Comparison of ENCODE assay signal across 14 cellular contexts in the genomic region with DNA sequence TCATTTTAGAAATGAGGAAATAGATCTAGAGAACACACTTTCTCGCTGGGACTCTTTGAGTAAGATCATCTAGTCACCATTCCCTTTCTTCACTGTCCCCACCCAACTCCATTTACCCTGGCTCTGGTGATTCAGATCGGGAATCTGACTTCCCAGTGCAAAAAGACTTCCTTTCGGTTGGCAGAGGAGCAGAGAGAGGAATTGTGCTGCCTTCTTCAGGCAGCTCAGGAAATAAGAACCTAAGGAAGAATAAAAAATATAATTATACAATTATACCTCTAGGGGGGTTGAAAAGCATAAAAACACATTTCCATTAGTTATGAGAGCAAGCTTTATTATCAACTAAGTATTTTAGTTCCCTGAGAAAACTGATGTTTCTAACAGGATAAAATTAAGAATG. TPM values are rescaled to one million over a fixed set of nuclear protein-coding genes. Genes with fewer than 3 reads are reported as not detected.
DNase-seq lines count a peak whose midpoint lies in the region; ATAC-seq, FAIRE-seq and TF ChIP-seq lines count a peak whose summit lies in the region.
"Had no signal": no experiment of that assay in that cellular context is flagged by ENCODE, and none has a peak within 500 bp of the region (broad histone marks: within the 10 kb centered on the region; RNA-seq: fewer than 3 reads in every experiment).

No MANE protein-coding gene starts in this region.

- H3K4me3 ChIP-seq in MG63 (no peak overlapping the region), choroid plexus epithelial cell (ENCODE audit: low read depth, low read length) (no peak overlapping the region), skeletal muscle cell (ENCODE audit: low read depth, low read length) (no peak overlapping the region)
- H3K4me3 ChIP-seq: suprapubic skin had no signal

- peak; percentile 64 for TF ChIP-seq CTCF in choroid plexus epithelial cell (conservative IDR thresholded peaks at IDR 0.05; ENCODE audit: low read depth, low read length)

- ATAC-seq in GM21717 (IDR thresholded peaks at IDR 0.05; ENCODE audit: unreplicated experiment): no peak
- ATAC-seq: activated naive CD4-positive, alpha-beta T cell treated with anti-CD3 and anti-CD28 coated beads, Interleukin-2, amount 50 U/mL, for 72 hours had no signal

- peak; percentile 9 for DNase-seq in SIG-M5 treated with dmso at 0.1 percent for 504 hours (lab: John Stamatoyannopoulos, UW; ENCODE audit: unreplicated experiment)
- no peak for DNase-seq in SIG-M5 (lab: John Stamatoyannopoulos, UW)
- peak; percentile 23 for DNase-seq in MG63
- DNase-seq in choroid plexus epithelial cell (ENCODE audit: low read depth): peak; percentile 72
- peak; percentile 25 for DNase-seq in skeletal muscle cell (ENCODE audit: low read depth)
- DNase-seq in frontal cortex (ENCODE audit: low spot score in 2 of 2): no peak
- no peak for DNase-seq in NCI-H526 treated with DMSO at 0.1 percent for 48 hours (lab: John Stamatoyannopoulos, UW)
- DNase-seq: activated CD4-positive, alpha-beta memory T cell treated with anti-CD3 and anti-CD28 coated beads, Interleukin-2, amount 10 ng/mL, durations not matched to agents 7 days and 5 days; effector memory CD4-positive, alpha-beta T cell; T-helper 2 cell had no signal

- no peaks in the 10 kb centered on the region for H3K27me3 ChIP-seq in MG63
- H3K27me3 ChIP-seq: suprapubic skin had no signal

- peaks cover 37% of the 10 kb centered on the region for H3K36me3 ChIP-seq in MG63

- FAIRE-seq in frontal cortex (lab: Jason Lieb, UNC): no peak
- FAIRE-seq: A204.1 had no signal

- H3K9me3 ChIP-seq in MG63: no peaks in the 10 kb centered on the region
- H3K9me3 ChIP-seq: suprapubic skin had no signal

RNA-seq across cellular contexts. Expression of a gene that starts 9.3 kb away (rescaled TPM):
- 5.5 and 7.6 TPM in 2 replicates for total RNA-seq in MG63 (2014; rRNA removed; shearing (Covaris generic); ENCODE audit: low replicate concordance)
- under 0.01 TPM for total RNA-seq in frontal cortex
- total RNA-seq: activated CD4-positive, alpha-beta memory T cell treated with anti-CD3 and anti-CD28 coated beads, Interleukin-2, amount 10 ng/mL, durations not matched to agents 7 days and 5 days; activated naive CD4-positive, alpha-beta T cell treated with anti-CD3 and anti-CD28 coated beads, Interleukin-2, amount 50 U/mL, for 72 hours; suprapubic skin had no signal

Comparison
In these comparisons a context has a peak if more than half of its experiments do, and no peak if none do; other contexts are left out.
1. DNase-seq: peak in SIG-M5 treated with dmso at 0.1 percent for 504 hours (single experiment), MG63 (single experiment), choroid plexus epithelial cell (single experiment) and skeletal muscle cell (single experiment); none in SIG-M5 (single experiment), frontal cortex (0 of 2) and NCI-H526 treated with DMSO at 0.1 percent for 48 hours (single experiment).